Comparison of ENCODE assay signal across 9 cellular contexts in the genomic region with DNA sequence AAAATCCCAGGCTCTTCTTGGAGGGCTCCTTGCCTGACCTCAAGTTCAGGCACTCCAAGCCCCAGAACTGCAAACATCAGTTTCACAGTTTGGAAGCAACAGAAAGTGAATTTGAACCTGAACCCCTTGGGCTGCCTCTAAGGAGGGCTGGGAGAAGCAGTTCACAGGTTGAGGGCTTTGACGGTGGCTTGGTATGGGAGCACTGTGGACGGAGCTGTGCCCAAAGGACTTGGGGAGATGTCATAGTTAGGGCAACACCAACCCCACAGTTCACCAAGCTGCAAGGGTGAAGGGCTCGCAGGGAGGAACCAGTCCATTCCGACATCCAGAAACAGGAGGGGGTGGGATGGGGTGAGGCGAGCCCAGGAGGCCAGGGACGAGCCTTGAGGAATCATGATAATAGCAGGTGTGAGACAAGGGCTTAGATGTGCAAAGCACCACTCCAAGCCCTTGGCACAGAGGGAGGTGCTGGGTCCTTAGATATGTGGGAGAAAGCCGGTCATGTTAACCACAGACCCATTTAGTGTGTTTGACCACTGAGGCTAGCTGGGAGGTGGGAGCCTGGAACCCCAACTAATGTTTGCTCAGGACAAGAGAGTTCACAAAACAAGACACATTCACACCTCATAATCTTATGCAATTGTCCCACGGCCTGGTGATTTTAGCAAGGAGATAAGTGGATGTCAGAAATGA. TPM values are rescaled to one million over a fixed set of nuclear protein-coding genes. Genes with fewer than 3 reads are reported as not detected.
A peak's percentile ranks its signal among the peaks of the same experiment; 100 is the strongest.
DNase-seq lines count a peak whose midpoint lies in the region; ATAC-seq and TF ChIP-seq lines count a peak whose summit lies in the region.
"Had no signal": no experiment of that assay in that cellular context is flagged by ENCODE, and none has a peak within 500 bp of the region (broad histone marks: within the 10 kb centered on the region; RNA-seq: fewer than 3 reads in every experiment).

No MANE protein-coding gene starts in this region.

- CTCF ChIA-PET in WTC11 (lab: Charles Lee): no interaction called here

- H3K4me1 ChIP-seq in fibroblast of lung (ENCODE audit: control insufficient read depth, extremely low read depth, insufficient read depth, low read length): peaks cover 6% of the 10 kb centered on the region

- TF ChIP-seq CTCF in WTC11 (IDR thresholded peaks at IDR 0.05) (no peak), fibroblast of lung (conservative IDR thresholded peaks at IDR 0.05 in 1 of 2, IDR thresholded peaks at IDR 0.05 in 1 of 2; ENCODE audit: low read depth in 1 of 2, low read length in 2 of 2) (no peak)

- POLR2A ChIA-PET in WTC11 (lab: Charles Lee): no interaction called here

- H4K20me1 ChIP-seq in fibroblast of lung (ENCODE audit: control insufficient read depth, extremely low read depth, insufficient read depth, low read length): no peaks in the 10 kb centered on the region

- no peaks in the 10 kb centered on the region for H3K9me3 ChIP-seq in fibroblast of lung (ENCODE audit: control insufficient read depth, insufficient read depth, low read depth, low read length)

- no peak overlapping the region for H2AFZ ChIP-seq in fibroblast of lung (ENCODE audit: low read length)

- H3K4me2 ChIP-seq in fibroblast of lung (ENCODE audit: extremely low read depth, insufficient read depth, low read length): peak overlapping the region; percentile 72

- no peaks in the 10 kb centered on the region for H3K27me3 ChIP-seq in fibroblast of lung (ENCODE audit: control insufficient read depth, insufficient read depth, low read length)

- H3K4me3 Mint-ChIP-seq in WTC11: no peak overlapping the region

- H3K4me1 Mint-ChIP-seq in WTC11: peaks cover 45% of the 10 kb centered on the region

- H3K9me3 Mint-ChIP-seq in WTC11: peaks cover 8% of the 10 kb centered on the region

- peaks cover 7% of the 10 kb centered on the region for H3K36me3 Mint-ChIP-seq in WTC11

- peak; percentile 30 for DNase-seq in NCI-H82 (lab: John Stamatoyannopoulos, UW)
- no peak for DNase-seq in NCI-H82 treated with DMSO at 0.1 percent for 48 hours (lab: John Stamatoyannopoulos, UW; ENCODE audit: unreplicated experiment)
- DNase-seq in WTC11 (ENCODE audit: low spot score): no peak
- DNase-seq in fibroblast of lung (ENCODE audit: low read depth in 2 of 2): peak in 1 of 2 donors; percentile 58
- DNase-seq in NOMO-1 treated with DMSO at 0.1 percent for 48 hours (lab: John Stamatoyannopoulos, UW; ENCODE audit: unreplicated experiment): no peak
- DNase-seq in NCI-H526 (lab: John Stamatoyannopoulos, UW): no peak
- DNase-seq in stimulated activated naive CD4-positive, alpha-beta T cell treated with Interleukin-2 at 50 U/mL for 16 hours (lab: John Stamatoyannopoulos, UW): no peak
- DNase-seq: small intestine had no signal

- peak overlapping the region; percentile 4 for H3K9ac ChIP-seq in fibroblast of lung (ENCODE audit: insufficient read depth, low read length)

- ATAC-seq in WTC11: no peak

- peak overlapping the region; percentile 98 for H3K27ac ChIP-seq in fibroblast of lung (ENCODE audit: insufficient read depth, low read length)
- H3K27ac ChIP-seq in skin epidermis: peak overlapping the region in 20 of 21 experiments; percentile 28 to 99 (median 98)

- 0 out of 2 replicates have a peak overlapping the region, but pooled peaks have one; percentile 66 for H3K27ac Mint-ChIP-seq in WTC11

- H3K79me2 ChIP-seq in fibroblast of lung (ENCODE audit: control insufficient read depth, insufficient read depth, low read length): peaks cover 41% of the 10 kb centered on the region

- no peaks in the 10 kb centered on the region; the same call in none of the 2 replicates for H3K27me3 Mint-ChIP-seq in WTC11 (ENCODE audit: low read depth)

- peaks cover 16% of the 10 kb centered on the region for H3K36me3 ChIP-seq in fibroblast of lung (ENCODE audit: control insufficient read depth, insufficient read depth, low read length)

- H3K4me3 ChIP-seq in fibroblast of lung (replicated peaks in 1 of 4; ENCODE audit: control extremely low read depth in 1 of 4, insufficient read depth in 1 of 4, low read depth in 3 of 4, low read length in 4 of 4): peak overlapping the region in 3 of 4 experiments; percentile 1 to 99 (median 82)
- H3K4me3 ChIP-seq in skin epidermis: peak overlapping the region in 5 of 7 experiments; percentile 75 to 89 (median 87)

TF ChIP-seq in WTC11, 78 proteins besides CTCF, POLR2A, EP300 and RAD21:
- peak; percentile 34; the same call in 1 of the 2 replicates for TF ChIP-seq GABPB1 (CRISPR knock-in tag; IDR thresholded peaks at IDR 0.05)
- TF ChIP-seq GRHL2 (CRISPR knock-in tag; IDR thresholded peaks at IDR 0.05; ENCODE audit: insufficient replicate concordance, severe bottlenecking): no peak
- TF ChIP-seq RORB (CRISPR knock-in tag; IDR thresholded peaks at IDR 0.05): no peak

RNA-seq across cellular contexts. Expression of a gene that starts 4.3 kb away (rescaled TPM):
- total RNA-seq in WTC11 (2021) (23.5 to 29.1 TPM (median 25.6 TPM) in 3 replicates), fibroblast of lung (87.1 and 106 TPM in 2 replicates)
- polyA plus RNA-seq in fibroblast of lung: 15.6 and 21.0 TPM in 2 replicates
- polyA plus RNA-seq in fibroblast of lung (2012): 41.0 and 47.6 TPM in 2 replicates
- 3.7 and 7.4 TPM in 2 replicates for polyA minus RNA-seq in fibroblast of lung (ENCODE audit: low replicate concordance)

RNA-seq across cellular contexts. Expression of a gene that starts 41.5 kb away (rescaled TPM):
- total RNA-seq in WTC11 (2021) (35.0 to 36.7 TPM (median 35.6 TPM) in 3 replicates), fibroblast of lung (7.2 and 8.3 TPM in 2 replicates)
- 41.1 and 56.9 TPM in 2 replicates for polyA plus RNA-seq in fibroblast of lung
- 33.2 and 52.3 TPM in 2 replicates for polyA plus RNA-seq in fibroblast of lung (2012)
- 107 and 139 TPM in 2 replicates for polyA minus RNA-seq in fibroblast of lung (ENCODE audit: low replicate concordance)
